In genomic region chr19:42505066-42505465, GRCh38 we compare ENCODE assay signal across 1 cellular context.
TF ChIP-seq lines count a peak whose summit lies in the region.

No MANE protein-coding gene starts in this region.

TF ChIP-seq in HepG2, 621 proteins besides CTCF, POLR2A, EP300 and RAD21:
- no peak for TF ChIP-seq AGO2 (optimal IDR thresholded peaks at IDR 0.05; ENCODE audit: low read depth, low read length)
- TF ChIP-seq, protein P1, sequence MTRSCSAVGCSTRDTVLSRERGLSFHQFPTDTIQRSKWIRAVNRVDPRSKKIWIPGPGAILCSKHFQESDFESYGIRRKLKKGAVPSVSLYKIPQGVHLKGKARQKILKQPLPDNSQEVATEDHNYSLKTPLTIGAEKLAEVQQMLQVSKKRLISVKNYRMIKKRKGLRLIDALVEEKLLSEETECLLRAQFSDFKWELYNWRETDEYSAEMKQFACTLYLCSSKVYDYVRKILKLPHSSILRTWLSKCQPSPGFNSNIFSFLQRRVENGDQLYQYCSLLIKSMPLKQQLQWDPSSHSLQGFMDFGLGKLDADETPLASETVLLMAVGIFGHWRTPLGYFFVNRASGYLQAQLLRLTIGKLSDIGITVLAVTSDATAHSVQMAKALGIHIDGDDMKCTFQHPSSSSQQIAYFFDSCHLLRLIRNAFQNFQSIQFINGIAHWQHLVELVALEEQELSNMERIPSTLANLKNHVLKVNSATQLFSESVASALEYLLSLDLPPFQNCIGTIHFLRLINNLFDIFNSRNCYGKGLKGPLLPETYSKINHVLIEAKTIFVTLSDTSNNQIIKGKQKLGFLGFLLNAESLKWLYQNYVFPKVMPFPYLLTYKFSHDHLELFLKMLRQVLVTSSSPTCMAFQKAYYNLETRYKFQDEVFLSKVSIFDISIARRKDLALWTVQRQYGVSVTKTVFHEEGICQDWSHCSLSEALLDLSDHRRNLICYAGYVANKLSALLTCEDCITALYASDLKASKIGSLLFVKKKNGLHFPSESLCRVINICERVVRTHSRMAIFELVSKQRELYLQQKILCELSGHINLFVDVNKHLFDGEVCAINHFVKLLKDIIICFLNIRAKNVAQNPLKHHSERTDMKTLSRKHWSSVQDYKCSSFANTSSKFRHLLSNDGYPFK (CRISPR knock-in tag; IDR thresholded peaks at IDR 0.05; ENCODE audit: borderline replicate concordance) = no peak
- no peak for TF ChIP-seq ZNF18 (CRISPR knock-in tag; IDR thresholded peaks at IDR 0.05; ENCODE audit: insufficient replicate concordance)
- no peak for TF ChIP-seq ZBTB8A (CRISPR knock-in tag; IDR thresholded peaks at IDR 0.05; ENCODE audit: borderline replicate concordance, low read depth)
- TF ChIP-seq, protein P2, sequence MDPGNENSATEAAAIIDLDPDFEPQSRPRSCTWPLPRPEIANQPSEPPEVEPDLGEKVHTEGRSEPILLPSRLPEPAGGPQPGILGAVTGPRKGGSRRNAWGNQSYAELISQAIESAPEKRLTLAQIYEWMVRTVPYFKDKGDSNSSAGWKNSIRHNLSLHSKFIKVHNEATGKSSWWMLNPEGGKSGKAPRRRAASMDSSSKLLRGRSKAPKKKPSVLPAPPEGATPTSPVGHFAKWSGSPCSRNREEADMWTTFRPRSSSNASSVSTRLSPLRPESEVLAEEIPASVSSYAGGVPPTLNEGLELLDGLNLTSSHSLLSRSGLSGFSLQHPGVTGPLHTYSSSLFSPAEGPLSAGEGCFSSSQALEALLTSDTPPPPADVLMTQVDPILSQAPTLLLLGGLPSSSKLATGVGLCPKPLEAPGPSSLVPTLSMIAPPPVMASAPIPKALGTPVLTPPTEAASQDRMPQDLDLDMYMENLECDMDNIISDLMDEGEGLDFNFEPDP (CRISPR knock-in tag; conservative IDR thresholded peaks at IDR 0.05) = no peak
- no peak for TF ChIP-seq NFIB (CRISPR knock-in tag; IDR thresholded peaks at IDR 0.05; ENCODE audit: borderline replicate concordance)
- no peak for TF ChIP-seq ZKSCAN8 (CRISPR knock-in tag; IDR thresholded peaks at IDR 0.05; ENCODE audit: borderline replicate concordance)
- TF ChIP-seq, protein P3, sequence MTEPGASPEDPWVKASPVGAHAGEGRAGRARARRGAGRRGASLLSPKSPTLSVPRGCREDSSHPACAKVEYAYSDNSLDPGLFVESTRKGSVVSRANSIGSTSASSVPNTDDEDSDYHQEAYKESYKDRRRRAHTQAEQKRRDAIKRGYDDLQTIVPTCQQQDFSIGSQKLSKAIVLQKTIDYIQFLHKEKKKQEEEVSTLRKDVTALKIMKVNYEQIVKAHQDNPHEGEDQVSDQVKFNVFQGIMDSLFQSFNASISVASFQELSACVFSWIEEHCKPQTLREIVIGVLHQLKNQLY (CRISPR knock-in tag; IDR thresholded peaks at IDR 0.05) = no peak
- no peak for TF ChIP-seq SP5 (CRISPR knock-in tag; IDR thresholded peaks at IDR 0.05; ENCODE audit: borderline replicate concordance, low read depth)
- no peak for TF ChIP-seq NFYC (CRISPR knock-in tag; IDR thresholded peaks at IDR 0.05)
- no peak for TF ChIP-seq ZBTB33 (CRISPR knock-in tag; IDR thresholded peaks at IDR 0.05)
- no peak for TF ChIP-seq PAF1 (CRISPR knock-in tag; IDR thresholded peaks at IDR 0.05)
- TF ChIP-seq, protein P4, sequence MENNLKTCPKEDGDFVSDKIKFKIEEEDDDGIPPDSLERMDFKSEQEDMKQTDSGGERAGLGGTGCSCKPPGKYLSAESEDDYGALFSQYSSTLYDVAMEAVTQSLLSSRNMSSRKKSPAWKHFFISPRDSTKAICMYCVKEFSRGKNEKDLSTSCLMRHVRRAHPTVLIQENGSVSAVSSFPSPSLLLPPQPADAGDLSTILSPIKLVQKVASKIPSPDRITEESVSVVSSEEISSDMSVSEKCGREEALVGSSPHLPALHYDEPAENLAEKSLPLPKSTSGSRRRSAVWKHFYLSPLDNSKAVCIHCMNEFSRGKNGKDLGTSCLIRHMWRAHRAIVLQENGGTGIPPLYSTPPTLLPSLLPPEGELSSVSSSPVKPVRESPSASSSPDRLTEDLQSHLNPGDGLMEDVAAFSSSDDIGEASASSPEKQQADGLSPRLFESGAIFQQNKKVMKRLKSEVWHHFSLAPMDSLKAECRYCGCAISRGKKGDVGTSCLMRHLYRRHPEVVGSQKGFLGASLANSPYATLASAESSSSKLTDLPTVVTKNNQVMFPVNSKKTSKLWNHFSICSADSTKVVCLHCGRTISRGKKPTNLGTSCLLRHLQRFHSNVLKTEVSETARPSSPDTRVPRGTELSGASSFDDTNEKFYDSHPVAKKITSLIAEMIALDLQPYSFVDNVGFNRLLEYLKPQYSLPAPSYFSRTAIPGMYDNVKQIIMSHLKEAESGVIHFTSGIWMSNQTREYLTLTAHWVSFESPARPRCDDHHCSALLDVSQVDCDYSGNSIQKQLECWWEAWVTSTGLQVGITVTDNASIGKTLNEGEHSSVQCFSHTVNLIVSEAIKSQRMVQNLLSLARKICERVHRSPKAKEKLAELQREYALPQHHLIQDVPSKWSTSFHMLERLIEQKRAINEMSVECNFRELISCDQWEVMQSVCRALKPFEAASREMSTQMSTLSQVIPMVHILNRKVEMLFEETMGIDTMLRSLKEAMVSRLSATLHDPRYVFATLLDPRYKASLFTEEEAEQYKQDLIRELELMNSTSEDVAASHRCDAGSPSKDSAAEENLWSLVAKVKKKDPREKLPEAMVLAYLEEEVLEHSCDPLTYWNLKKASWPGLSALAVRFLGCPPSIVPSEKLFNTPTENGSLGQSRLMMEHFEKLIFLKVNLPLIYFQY (CRISPR knock-in tag; IDR thresholded peaks at IDR 0.05; ENCODE audit: borderline replicate concordance) = no peak
- TF ChIP-seq RBM22 (optimal IDR thresholded peaks at IDR 0.05; ENCODE audit: low read length) = peak; percentile 17
- 0 out of 2 replicates have a peak, but pooled peaks have one; percentile 22 for TF ChIP-seq POLR2AphosphoS5 (IDR thresholded peaks at IDR 0.05; ENCODE audit: low read depth, low read length)
